Comparison of ENCODE assay signal across 8 cellular contexts in genomic region chr4:185219551-185220344, GRCh38. TPM values are rescaled to one million over a fixed set of nuclear protein-coding genes. Genes with fewer than 3 reads are reported as not detected.
DNase-seq lines count a peak whose midpoint lies in the region; ATAC-seq and TF ChIP-seq lines count a peak whose summit lies in the region.

No MANE protein-coding gene starts in this region.

- peaks cover 2 to 7% of the 10 kb centered on the region in 2 donors for H3K4me1 ChIP-seq in aorta (ENCODE audit: control insufficient read depth in 1 of 2, insufficient read depth in 2 of 2, low read length in 2 of 2)

- TF ChIP-seq POLR2A in erythroblast (IDR thresholded peaks at IDR 0.05; ENCODE audit: low read length), result no peak

- intact Hi-C loops in aorta (cut with DNase I), result loop anchor here in 1 of 2 donors (10.0 kb wide), 1 partner anchor 375 kb away; no protein-coding TSS in a partner anchor

- H3K27me3 ChIP-seq in aorta (ENCODE audit: control insufficient read depth in 1 of 2, insufficient read depth in 2 of 2, low read length in 1 of 2), result no peaks in the 10 kb centered on the region

- no peaks in the 10 kb centered on the region for H3K9me3 ChIP-seq in aorta (ENCODE audit: control insufficient read depth, low read length)

- H3K36me3 ChIP-seq in aorta (ENCODE audit: control insufficient read depth in 1 of 2, insufficient read depth in 2 of 2, low read length in 1 of 2), result no peaks in the 10 kb centered on the region

- DNase-seq in RPMI7951 (ENCODE audit: low read depth), result peak; percentile 79
- DNase-seq in iris pigment epithelial cell (ENCODE audit: low read depth), result peak; percentile 75
- DNase-seq in aorta, result no peak
- no peak for DNase-seq in SW480 (ENCODE audit: low spot score)
- DNase-seq in mesenteric fat pad (ENCODE audit: low spot score), result no peak
- no peak for DNase-seq in erythroblast (lab: John Stamatoyannopoulos, UW)

- 6 to 13% methylated on average over 3 of the region's 3 CpGs for WGBS in aorta, 2 donors

- H3K27ac ChIP-seq in aorta (ENCODE audit: low read depth in 1 of 2, low read length in 2 of 2), result no peak overlapping the region

- peak; percentile 81 for ATAC-seq in GM18867 (IDR thresholded peaks at IDR 0.05; ENCODE audit: unreplicated experiment)
- ATAC-seq in HG02852 (IDR thresholded peaks at IDR 0.05; ENCODE audit: unreplicated experiment), result peak; percentile 78
- ATAC-seq in aorta (ENCODE audit: low FRiP score), result no peak

- no peak overlapping the region for H3K4me3 ChIP-seq in aorta (ENCODE audit: low read length in 2 of 2)

RNA-seq across cellular contexts. Expression of gene SNX25, which starts 10.3 kb away (rescaled TPM):
- total RNA-seq in RPMI7951 (2014; rRNA removed; shearing (Covaris generic)), result 16.1 and 18.3 TPM in 2 replicates
- total RNA-seq in aorta (10 to 100 TPM; 36.2 to 44.7 TPM), mesenteric fat pad (15.5 TPM)
- polyA plus RNA-seq in aorta, result 10 to 100 TPM in 1 of 2 donors, 1 to 10 TPM in 1; 8.6 to 12.7 TPM

RNA-seq across cellular contexts. Expression of gene CFAP97, which starts 15.9 kb away (rescaled TPM):
- total RNA-seq in RPMI7951 (2014; rRNA removed; shearing (Covaris generic)), result 23.7 and 28.1 TPM in 2 replicates
- total RNA-seq in aorta, result 10 to 100 TPM; 49.8 to 58.4 TPM
- 10 to 100 TPM; 16.6 to 24.0 TPM for polyA plus RNA-seq in aorta
- 45.1 TPM for total RNA-seq in mesenteric fat pad

Comparison
In these comparisons a context has a peak if more than half of its experiments do, and no peak if none do; other contexts are left out.
1. DNase-seq: peak in RPMI7951 (single experiment) and iris pigment epithelial cell (single experiment); none in aorta (0 of 2), SW480 (single experiment), mesenteric fat pad (single experiment) and erythroblast (0 of 2).